30 cellular contexts compared by ENCODE assay signal in genomic region chr1:13512472-13512871, GRCh38. TPM values are rescaled to one million over a fixed set of nuclear protein-coding genes. Genes with fewer than 3 reads are reported as not detected.
DNase-seq lines count a peak whose midpoint lies in the region; FAIRE-seq and TF ChIP-seq lines count a peak whose summit lies in the region.
"Had no signal": no experiment of that assay in that cellular context is flagged by ENCODE, and none has a peak within 500 bp of the region (broad histone marks: within the 10 kb centered on the region; RNA-seq: fewer than 3 reads in every experiment).

No MANE protein-coding gene starts in this region.

- no peak overlapping the region for H3K56ac ChIP-seq in H1 (replicated peaks; ENCODE audit: insufficient read length, low read depth, low read length)

- H3K36me3 Mint-ChIP-seq in mesothelial cell of epicardium (no peaks in the 10 kb centered on the region), type B pancreatic cell (no peaks in the 10 kb centered on the region), HFFc6 (ENCODE audit: low read depth) (no peaks in the 10 kb centered on the region)
- no peaks in the 10 kb centered on the region for H3K36me3 Mint-ChIP-seq in activated naive CD8-positive, alpha-beta T cell treated with anti-CD3 and anti-CD28 coated beads for 36 hours

- no peak overlapping the region for H2BK120ac ChIP-seq in H1 (replicated peaks; ENCODE audit: low read depth, low read length)

- FAIRE-seq in H1 (lab: Jason Lieb, UNC): no peak
- FAIRE-seq: endometrium, RCC 7860 had no signal

- no peak overlapping the region for H2AK5ac ChIP-seq in H1 (ENCODE audit: low read depth, low read length)

- H4K8ac ChIP-seq in H1 (ENCODE audit: extremely low read depth, insufficient read depth, low read length): no peak overlapping the region

- no peaks in the 10 kb centered on the region for H3K79me2 ChIP-seq in H1 (ENCODE audit: control insufficient read depth in 1 of 2, insufficient read depth in 2 of 2, low read length in 2 of 2)

- H4K91ac ChIP-seq in H1 (replicated peaks; ENCODE audit: insufficient read length, low read length): no peak overlapping the region

- no peak overlapping the region for H2AFZ ChIP-seq in H1 (ENCODE audit: low read length)

- H3K27ac ChIP-seq in H1 (ENCODE audit: low read depth, low read length): no peak overlapping the region
- H3K27ac ChIP-seq: 22Rv1, tibial artery had no signal

- TF ChIP-seq CTCF in H1 (IDR thresholded peaks at IDR 0.05; ENCODE audit: control extremely low read depth in 1 of 3, insufficient read depth in 1 of 3, low read depth in 1 of 3, low read length in 3 of 3) (no peak), mesothelial cell of epicardium (IDR thresholded peaks at IDR 0.05; ENCODE audit: unreplicated experiment) (no peak), type B pancreatic cell (conservative IDR thresholded peaks at IDR 0.05) (no peak), HFFc6 (IDR thresholded peaks at IDR 0.05) (no peak)

- CTCF ChIA-PET in H1 (lab: Charles Lee; ENCODE audit: partially characterized antibody): interaction anchor here (0.7 to 1.5 kb wide), 2 partner anchors 26 to 48 kb away, joined by 3 to 4 read pairs; no protein-coding TSS in a partner anchor

- H3K9me3 ChIP-seq in H1 (ENCODE audit: insufficient read depth in 2 of 2, low read depth in 1 of 2, low read length in 1 of 2): no peaks in the 10 kb centered on the region
- H3K9me3 ChIP-seq: tibial artery had no signal

- no peak overlapping the region for H3K9ac ChIP-seq in H1 (replicated peaks in 1 of 4; ENCODE audit: extremely low read depth in 1 of 4, low read depth in 3 of 4, low read length in 3 of 4)

- peaks cover 0 to 10% (median 5%) of the 10 kb centered on the region in 4 experiments; a peak in 4 of 7 replicates for H3K4me1 ChIP-seq in H1 (replicated peaks in 1 of 4; ENCODE audit: control insufficient read depth in 3 of 4, insufficient read depth in 4 of 4, low read length in 3 of 4)

- no peak for TF ChIP-seq POLR2A in H1 (IDR thresholded peaks at IDR 0.05; ENCODE audit: control extremely low read depth in 1 of 2, low read depth in 2 of 2, low read length in 2 of 2)

- H3K27me3 ChIP-seq in H1 (replicated peaks in 1 of 4; ENCODE audit: control insufficient read depth in 3 of 4, extremely low read depth in 1 of 4, insufficient read depth in 3 of 4, low read length in 3 of 4): peaks cover 27 to 72% (median 55%) of the 10 kb centered on the region in 4 experiments

- H4K5ac ChIP-seq in H1 (ENCODE audit: insufficient read length, low read depth, low read length): no peak overlapping the region

- H2BK12ac ChIP-seq in H1 (ENCODE audit: low read depth, low read length): no peak overlapping the region

- no peaks in the 10 kb centered on the region for H3K36me3 ChIP-seq in H1 (ENCODE audit: control insufficient read depth in 2 of 4, insufficient read depth in 4 of 4, low read length in 3 of 4)
- H3K36me3 ChIP-seq: tibial artery had no signal

- no peak for TF ChIP-seq EP300 in H1 (IDR thresholded peaks at IDR 0.05; ENCODE audit: borderline replicate concordance in 1 of 2, low read depth in 2 of 2, low read length in 2 of 2)

- H3K79me1 ChIP-seq in H1 (ENCODE audit: low read depth, low read length): no peaks in the 10 kb centered on the region

- H3K23ac ChIP-seq in H1 (ENCODE audit: insufficient read length): no peak overlapping the region

- H3K4me3 ChIP-seq in H1 (ENCODE audit: extremely low read depth in 1 of 4, insufficient read depth in 2 of 4, low read depth in 3 of 4, low read length in 4 of 4): peak overlapping the region; percentile 38 to 57 (median 44); a peak in 4 of 8 replicates
- H3K4me3 ChIP-seq: tibial artery had no signal

- DNase-seq in DMS 273 (lab: John Stamatoyannopoulos, UW; ENCODE audit: unreplicated experiment): peak; percentile 13
- no peak for DNase-seq in DMS 273 treated with DMSO at 0.1 percent for 48 hours (lab: John Stamatoyannopoulos, UW)
- no peak for DNase-seq in H1 (ENCODE audit: low read depth in 1 of 2, low spot score in 2 of 2)
- DNase-seq in mesothelial cell of epicardium (ENCODE audit: low spot score in 2 of 2, unreplicated experiment in 2 of 2): no peak
- DNase-seq in type B pancreatic cell (ENCODE audit: extremely low spot score, unreplicated experiment): no peak
- no peak for DNase-seq in SIG-M5 treated with dmso at 0.1 percent for 504 hours (lab: John Stamatoyannopoulos, UW; ENCODE audit: unreplicated experiment)
- DNase-seq in activated naive CD8-positive, alpha-beta T cell treated with anti-CD3 and anti-CD28 coated beads for 36 hours: no peak
- no peak for DNase-seq in HFFc6
- DNase-seq: activated CD4-positive, alpha-beta T cell treated with anti-CD3 and anti-CD28 coated beads, Interleukin-2, amount 10 ng/mL, durations not matched to agents 24 days and 14 days; activated naive CD4-positive, alpha-beta T cell treated with anti-CD3 and anti-CD28 coated beads for 36 hours; activated T-cell treated with anti-CD3 and anti-CD28 coated beads, Interleukin-2, amount 50 U/mL, for 72 hours; CD4-positive, alpha-beta T cell; GDM1; KG1; NCI-H1436; NCI-H2107; NCI-H446; stimulated activated CD4-positive, alpha-beta T cell treated with anti-CD3 and anti-CD28 coated beads, Interleukin-4, amount 100 ng/mL, for 4 hours; stimulated activated naive CD4-positive, alpha-beta T cell treated with Interleukin-2 at 50 U/mL for 16 hours; tibial artery had no signal

- H3K27ac Mint-ChIP-seq in mesothelial cell of epicardium (no peak overlapping the region), type B pancreatic cell (no peak overlapping the region), HFFc6 (no peak overlapping the region)
- H3K27ac Mint-ChIP-seq in activated naive CD8-positive, alpha-beta T cell treated with anti-CD3 and anti-CD28 coated beads for 36 hours: no peak overlapping the region
- H3K27ac Mint-ChIP-seq: activated CD4-positive, alpha-beta T cell treated with anti-CD3 and anti-CD28 coated beads, Interleukin-2, amount 10 ng/mL, durations not matched to agents 24 days and 14 days; activated naive CD4-positive, alpha-beta T cell treated with anti-CD3 and anti-CD28 coated beads for 36 hours; activated T-cell treated with anti-CD3 and anti-CD28 coated beads, Interleukin-2, amount 50 U/mL, for 72 hours; CD4-positive, alpha-beta T cell; T-helper 1 cell treated with Interleukin-12 subunit alpha and Interleukin-12 subunit beta and Interleukin-4 antibody, amounts not matched to agents 30 μg/mL and 1 μg/mL, for 36 hours had no signal

- peaks cover 96% of the 10 kb centered on the region for H3K27me3 Mint-ChIP-seq in mesothelial cell of epicardium (ENCODE audit: low read depth)
- peaks cover 89% of the 10 kb centered on the region for H3K27me3 Mint-ChIP-seq in type B pancreatic cell
- peaks cover 44% of the 10 kb centered on the region for H3K27me3 Mint-ChIP-seq in activated naive CD8-positive, alpha-beta T cell treated with anti-CD3 and anti-CD28 coated beads for 36 hours
- peaks cover 2% of the 10 kb centered on the region for H3K27me3 Mint-ChIP-seq in HFFc6 (ENCODE audit: insufficient read depth)

- H2BK20ac ChIP-seq in H1 (ENCODE audit: low read length): no peak overlapping the region

- no peak overlapping the region for H3K14ac ChIP-seq in H1 (ENCODE audit: insufficient read length)

- no peak overlapping the region for H3K4ac ChIP-seq in H1 (replicated peaks; ENCODE audit: insufficient read length, low read depth, low read length)

- H3K4me2 ChIP-seq in H1 (ENCODE audit: insufficient read depth in 1 of 2, low read depth in 2 of 2, low read length in 2 of 2): peak overlapping the region; percentile 82

- H3K9me3 Mint-ChIP-seq in mesothelial cell of epicardium: no peaks in the 10 kb centered on the region
- H3K9me3 Mint-ChIP-seq in type B pancreatic cell: no peaks in the 10 kb centered on the region
- no peaks in the 10 kb centered on the region for H3K9me3 Mint-ChIP-seq in activated naive CD8-positive, alpha-beta T cell treated with anti-CD3 and anti-CD28 coated beads for 36 hours
- H3K9me3 Mint-ChIP-seq in HFFc6: peaks cover 44% of the 10 kb centered on the region
- H3K9me3 Mint-ChIP-seq: activated CD4-positive, alpha-beta T cell treated with anti-CD3 and anti-CD28 coated beads, Interleukin-2, amount 10 ng/mL, durations not matched to agents 24 days and 14 days; activated naive CD4-positive, alpha-beta T cell treated with anti-CD3 and anti-CD28 coated beads for 36 hours; activated T-cell treated with anti-CD3 and anti-CD28 coated beads, Interleukin-2, amount 50 U/mL, for 72 hours; CD4-positive, alpha-beta T cell; T-helper 1 cell treated with Interleukin-12 subunit alpha and Interleukin-12 subunit beta and Interleukin-4 antibody, amounts not matched to agents 30 μg/mL and 1 μg/mL, for 36 hours had no signal

- H3K4me3 Mint-ChIP-seq in mesothelial cell of epicardium (peak overlapping the region; percentile 39), type B pancreatic cell (peak overlapping the region; percentile 68), HFFc6 (no peak overlapping the region)
- no peak overlapping the region for H3K4me3 Mint-ChIP-seq in activated naive CD8-positive, alpha-beta T cell treated with anti-CD3 and anti-CD28 coated beads for 36 hours
- H3K4me3 Mint-ChIP-seq: activated CD4-positive, alpha-beta T cell treated with anti-CD3 and anti-CD28 coated beads, Interleukin-2, amount 10 ng/mL, durations not matched to agents 24 days and 14 days; activated naive CD4-positive, alpha-beta T cell treated with anti-CD3 and anti-CD28 coated beads for 36 hours; CD4-positive, alpha-beta T cell; T-helper 1 cell treated with Interleukin-12 subunit alpha and Interleukin-12 subunit beta and Interleukin-4 antibody, amounts not matched to agents 30 μg/mL and 1 μg/mL, for 36 hours had no signal

- POLR2A ChIA-PET in H1 (lab: Charles Lee; ENCODE audit: partially characterized antibody): interaction anchor here (1.4 kb wide), 1 partner anchor 70 kb away, joined by 3 read pairs; no protein-coding TSS in a partner anchor

- H2BK5ac ChIP-seq in H1 (ENCODE audit: low read depth, low read length): no peak overlapping the region

- WGBS in H1 (ENCODE audit: extremely low coverage in 1 of 2, insufficient coverage in 1 of 2, insufficient read length in 1 of 2, insufficient replicate concordance in 2 of 2, low coverage in 1 of 2, low lambda C conversion rate in 2 of 2, missing lambda C conversion rate in 1 of 2), 2 experiments: 35% methylated on average over 9 of the region's 10 CpGs; no CpG with 5 or more reads in 1 of the 2 experiments

- H4K20me1 ChIP-seq in H1 (replicated peaks in 1 of 2; ENCODE audit: control insufficient read depth in 1 of 2, insufficient read depth in 2 of 2, low read length in 2 of 2): peaks cover 0 to 5% of the 10 kb centered on the region in 2 experiments

- TF ChIP-seq RAD21 in H1 (IDR thresholded peaks at IDR 0.05 in 1 of 2, conservative IDR thresholded peaks at IDR 0.05 in 1 of 2; ENCODE audit: low read depth in 2 of 2, low read length in 2 of 2): no peak

- H2BK15ac ChIP-seq in H1 (ENCODE audit: low read length): no peak overlapping the region

- no peak overlapping the region for H3K18ac ChIP-seq in H1 (ENCODE audit: extremely low read depth, low read length)

- H3K23me2 ChIP-seq in H1 (ENCODE audit: low read depth, low read length): peaks cover 6% of the 10 kb centered on the region

- H3K4me1 Mint-ChIP-seq in mesothelial cell of epicardium (peaks cover 4% of the 10 kb centered on the region), type B pancreatic cell (ENCODE audit: unreplicated experiment) (peaks cover 5% of the 10 kb centered on the region), HFFc6 (ENCODE audit: low read depth) (no peaks in the 10 kb centered on the region)
- no peaks in the 10 kb centered on the region for H3K4me1 Mint-ChIP-seq in activated naive CD8-positive, alpha-beta T cell treated with anti-CD3 and anti-CD28 coated beads for 36 hours
- H3K4me1 Mint-ChIP-seq: activated CD4-positive, alpha-beta T cell treated with anti-CD3 and anti-CD28 coated beads, Interleukin-2, amount 10 ng/mL, durations not matched to agents 24 days and 14 days had no signal

RNA-seq across cellular contexts. Expression of gene LRRC38, which starts 1.3 kb away (rescaled TPM):
- total RNA-seq in H1 (2021; fragmentation: NEBNext Ultra II Directional; extraction: Animal tissue kit (Norgen Biotek cat#: 25700)): 0.38 and 0.63 TPM in 2 replicates
- polyA plus RNA-seq in H1 (2011; rRNA removed): 0.17 and 0.19 TPM in 2 replicates
- polyA plus RNA-seq in H1 (2011; cell fraction: cytosol; rRNA removed): 0.26 TPM
- polyA plus RNA-seq in H1 (2011; cell fraction: nucleus; rRNA removed): 0.14 TPM
- polyA plus RNA-seq in H1 (2012, experiment 1 of 2): 0.35 to 0.39 TPM (median 0.39 TPM) in 3 of 4 replicates, not detected in the other
- 0.75 TPM for polyA plus RNA-seq in H1 (2012, experiment 2 of 2)
- 0.30 TPM for polyA plus RNA-seq in H1 (2013, experiment 1 of 2)
- polyA plus RNA-seq in H1 (2013, experiment 2 of 2): 0.29 TPM
- polyA minus RNA-seq in H1 (2011; rRNA and poly(A)+ RNA removed): 0.12 and 0.16 TPM in 2 replicates
- not detected for polyA minus RNA-seq in H1 (2011; cell fraction: cytosol; rRNA and poly(A)+ RNA removed)
- 0.40 TPM for polyA minus RNA-seq in H1 (2011; cell fraction: nucleus; rRNA and poly(A)+ RNA removed)
- total RNA-seq in mesothelial cell of epicardium: not detected in 3 replicates
- 1.0 and 2.6 TPM in 2 replicates for total RNA-seq in type B pancreatic cell (ENCODE audit: low replicate concordance)
- total RNA-seq in activated naive CD8-positive, alpha-beta T cell treated with anti-CD3 and anti-CD28 coated beads for 36 hours: not detected
- not detected for total RNA-seq in HFFc6 (2021; fragmentation: NEBNext Ultra II Directional; extraction: Animal tissue kit (Norgen Biotek cat#: 25700))
- total RNA-seq: activated CD4-positive, alpha-beta T cell treated with anti-CD3 and anti-CD28 coated beads, Interleukin-2, amount 10 ng/mL, durations not matched to agents 24 days and 14 days; activated naive CD4-positive, alpha-beta T cell treated with anti-CD3 and anti-CD28 coated beads for 36 hours; activated T-cell treated with anti-CD3 and anti-CD28 coated beads, Interleukin-2, amount 50 U/mL, for 72 hours; CD4-positive, alpha-beta T cell; fibroblast of lung; HT-29; myocyte; osteoblast; renal cortical epithelial cell; SK-MEL-5 had no signal
- polyA plus RNA-seq: fibroblast of lung had no signal

Comparison
In these comparisons a context has a peak if more than half of its experiments do, and no peak if none do; other contexts are left out.
1. H3K4me3 Mint-ChIP-seq: peak in mesothelial cell of epicardium (single experiment) and type B pancreatic cell (single experiment); none in activated naive CD8-positive, alpha-beta T cell treated with anti-CD3 and anti-CD28 coated beads for 36 hours (single experiment) and HFFc6 (single experiment).